1 cellular context compared by ENCODE assay signal in the genomic region with DNA sequence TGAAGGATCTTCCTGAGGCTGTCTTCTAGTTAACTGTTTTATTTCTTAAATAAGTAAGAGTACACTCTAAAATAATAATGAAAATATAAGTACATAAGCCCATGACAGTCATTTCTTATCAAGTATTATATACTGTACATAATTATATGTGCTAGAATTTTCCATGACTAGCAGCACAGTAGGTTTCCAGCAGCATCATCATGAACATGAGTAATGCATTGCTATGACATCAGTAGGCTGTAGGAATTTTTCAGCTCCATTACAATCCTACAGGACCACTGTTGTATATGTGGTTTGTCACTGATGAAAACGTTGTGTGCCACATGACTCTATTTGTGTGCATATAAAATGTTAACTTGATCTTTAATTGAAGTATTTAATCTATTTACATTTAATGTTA.
A peak's percentile ranks its signal among the peaks of the same experiment; 100 is the strongest.
TF ChIP-seq lines count a peak whose summit lies in the region.

No MANE protein-coding gene starts in this region.

TF ChIP-seq in IMR-90, 13 proteins besides CTCF, POLR2A, EP300 and RAD21:
- TF ChIP-seq CEBPB (IDR thresholded peaks at IDR 0.05; ENCODE audit: low read depth, low read length): no peak
- peak; percentile 52; the same call in 1 of the 2 replicates for TF ChIP-seq NFE2L2 (IDR thresholded peaks at IDR 0.05; ENCODE audit: low read depth, low read length)
TF ChIP-seq in IMR-90: peak in this region for 1.
